In the genomic region with DNA sequence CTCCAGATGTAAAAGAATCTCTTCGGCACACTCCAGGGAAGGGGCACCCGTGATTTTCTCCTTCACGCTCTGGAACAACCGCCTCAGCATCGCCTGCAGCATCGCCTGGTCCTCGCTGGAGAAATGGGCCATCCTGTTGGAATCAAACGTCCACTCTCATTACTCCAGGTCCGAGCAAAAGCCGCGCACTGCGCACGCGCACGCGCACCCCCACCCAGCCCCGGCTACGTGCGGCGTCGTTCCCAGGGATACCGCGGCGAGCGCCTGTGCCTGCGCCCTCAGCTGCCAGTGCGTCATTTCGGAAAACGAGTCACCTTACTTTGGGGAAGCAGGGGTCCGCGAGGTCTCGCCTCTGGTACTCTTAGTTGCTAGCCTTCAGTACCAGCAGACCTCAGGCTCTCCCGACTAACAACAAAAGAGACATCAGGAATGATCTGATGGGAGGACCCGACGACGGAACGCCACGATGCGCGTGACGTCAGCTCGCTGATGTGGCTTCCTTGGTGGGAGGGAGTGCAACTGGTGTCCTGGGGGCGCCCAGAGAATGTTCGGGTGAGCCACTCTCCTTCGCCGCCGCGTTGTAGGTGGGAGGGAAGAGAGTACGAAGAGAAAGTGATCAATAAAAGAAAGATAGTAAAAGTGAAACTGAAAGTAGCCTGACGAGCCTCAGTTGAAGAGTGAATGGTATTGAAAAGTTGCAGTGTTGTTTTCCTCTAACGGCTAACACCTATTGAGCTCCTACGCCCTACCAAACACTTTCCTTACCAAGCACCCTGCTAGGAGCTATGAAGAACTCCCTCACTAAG, we compare ENCODE assay signal across 8 cellular contexts.
DNase-seq lines count a peak whose midpoint lies in the region; ATAC-seq and TF ChIP-seq lines count a peak whose summit lies in the region.

TSS of gene TBC1D32 (minus strand) at position 182 of the 806 bp plus-strand sequence. CDS start at position 132, 50 bp downstream.

- H3K27ac ChIP-seq in SK-N-MC: peak within 1 kb of the TSS; percentile 72

- H3K27me3 ChIP-seq in GM06990 (replicated peaks; ENCODE audit: control insufficient read depth, insufficient read depth, low read length): no peaks in the 10 kb centered on the region

- TF ChIP-seq POLR2A in NB4 (IDR thresholded peaks at IDR 0.05; ENCODE audit: extremely low read depth, insufficient read length): peak; percentile 63

- no peaks in the 10 kb centered on the region for H3K9me3 ChIP-seq in SK-N-MC (ENCODE audit: low read depth, low read length)

- peak; percentile 95 for ATAC-seq in HG02571 (IDR thresholded peaks at IDR 0.05; ENCODE audit: unreplicated experiment)

- peak within 1 kb of the TSS; percentile 86 for H3K9ac ChIP-seq in SK-N-MC (ENCODE audit: insufficient read length)

- H3K4me3 ChIP-seq in GM06990 (replicated peaks; ENCODE audit: low read depth, low read length) (peak within 1 kb of the TSS; percentile 91), NB4 (ENCODE audit: low read depth, low read length) (peak within 1 kb of the TSS; percentile 83), SK-N-MC (peak within 1 kb of the TSS; percentile 96)

- H3K36me3 ChIP-seq in GM06990 (ENCODE audit: control insufficient read depth, insufficient read depth, low read length): no peaks in the 10 kb centered on the region
- no peaks in the 10 kb centered on the region for H3K36me3 ChIP-seq in SK-N-MC (ENCODE audit: insufficient read depth, low read length)

- no peak for TF ChIP-seq CTCF in GM06990 (IDR thresholded peaks at IDR 0.05; ENCODE audit: insufficient read depth, low read length, poor library complexity, severe bottlenecking)
- no peak for TF ChIP-seq CTCF in NB4 (IDR thresholded peaks at IDR 0.05; ENCODE audit: low read depth, low read length)

- DNase-seq in GM06990 (ENCODE audit: extremely low read depth, insufficient read length) (peak; percentile 95), NB4 (ENCODE audit: low read depth) (peak; percentile 93), SK-N-MC (ENCODE audit: low read depth, low spot score) (peak; percentile 37), globus pallidus (ENCODE audit: low spot score) (peak; percentile 89), non-pigmented ciliary epithelial cell (ENCODE audit: low read depth) (peak; percentile 68), superior temporal gyrus (ENCODE audit: extremely low spot score) (peak; percentile 93)
- peak; percentile 89 for DNase-seq in activated naive CD4-positive, alpha-beta T cell treated with anti-CD3 and anti-CD28 coated beads, Interleukin-2, amount 50 U/mL, for 16 hours

Comparison
In these comparisons a context has a peak if more than half of its experiments do, and no peak if none do; other contexts are left out.
1. Peak in every context shown above with its lines: DNase-seq, ATAC-seq, H3K4me3 ChIP-seq and H3K27ac ChIP-seq.
2. DNase-seq: peak in every context shown above with its lines; median percentile 95 in GM06990; 93 in NB4; 93 in superior temporal gyrus; 89 in activated naive CD4-positive, alpha-beta T cell treated with anti-CD3 and anti-CD28 coated beads, Interleukin-2, amount 50 U/mL, for 16 hours; 89 in globus pallidus; 68 in non-pigmented ciliary epithelial cell; 37 in SK-N-MC.